ENCODE assay signal across 1 cellular context in the genomic region with DNA sequence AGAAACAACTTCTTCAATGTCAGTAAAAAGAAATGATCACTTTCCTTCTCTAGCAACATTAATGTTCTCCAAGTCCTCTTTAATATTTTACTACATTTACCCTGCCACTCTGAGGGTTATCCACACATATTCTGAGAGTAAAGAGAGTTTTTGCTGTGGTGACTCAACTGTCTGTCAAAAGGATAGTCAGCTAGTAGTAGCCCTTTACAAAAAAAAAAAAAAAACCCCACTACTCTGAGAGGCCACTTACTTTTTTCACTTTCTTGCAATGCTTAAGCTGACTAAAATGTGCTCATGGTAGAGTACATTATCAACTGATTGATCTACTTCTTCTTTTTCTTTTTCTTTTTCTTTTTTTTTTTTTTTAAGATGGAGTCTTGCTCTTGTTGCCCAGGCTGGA.
TF ChIP-seq lines count a peak whose summit lies in the region.

No MANE protein-coding gene starts in this region.

TF ChIP-seq in GM23338, 12 proteins besides CTCF, POLR2A, EP300 and RAD21 (continued from another document):
- TF ChIP-seq, protein P1, sequence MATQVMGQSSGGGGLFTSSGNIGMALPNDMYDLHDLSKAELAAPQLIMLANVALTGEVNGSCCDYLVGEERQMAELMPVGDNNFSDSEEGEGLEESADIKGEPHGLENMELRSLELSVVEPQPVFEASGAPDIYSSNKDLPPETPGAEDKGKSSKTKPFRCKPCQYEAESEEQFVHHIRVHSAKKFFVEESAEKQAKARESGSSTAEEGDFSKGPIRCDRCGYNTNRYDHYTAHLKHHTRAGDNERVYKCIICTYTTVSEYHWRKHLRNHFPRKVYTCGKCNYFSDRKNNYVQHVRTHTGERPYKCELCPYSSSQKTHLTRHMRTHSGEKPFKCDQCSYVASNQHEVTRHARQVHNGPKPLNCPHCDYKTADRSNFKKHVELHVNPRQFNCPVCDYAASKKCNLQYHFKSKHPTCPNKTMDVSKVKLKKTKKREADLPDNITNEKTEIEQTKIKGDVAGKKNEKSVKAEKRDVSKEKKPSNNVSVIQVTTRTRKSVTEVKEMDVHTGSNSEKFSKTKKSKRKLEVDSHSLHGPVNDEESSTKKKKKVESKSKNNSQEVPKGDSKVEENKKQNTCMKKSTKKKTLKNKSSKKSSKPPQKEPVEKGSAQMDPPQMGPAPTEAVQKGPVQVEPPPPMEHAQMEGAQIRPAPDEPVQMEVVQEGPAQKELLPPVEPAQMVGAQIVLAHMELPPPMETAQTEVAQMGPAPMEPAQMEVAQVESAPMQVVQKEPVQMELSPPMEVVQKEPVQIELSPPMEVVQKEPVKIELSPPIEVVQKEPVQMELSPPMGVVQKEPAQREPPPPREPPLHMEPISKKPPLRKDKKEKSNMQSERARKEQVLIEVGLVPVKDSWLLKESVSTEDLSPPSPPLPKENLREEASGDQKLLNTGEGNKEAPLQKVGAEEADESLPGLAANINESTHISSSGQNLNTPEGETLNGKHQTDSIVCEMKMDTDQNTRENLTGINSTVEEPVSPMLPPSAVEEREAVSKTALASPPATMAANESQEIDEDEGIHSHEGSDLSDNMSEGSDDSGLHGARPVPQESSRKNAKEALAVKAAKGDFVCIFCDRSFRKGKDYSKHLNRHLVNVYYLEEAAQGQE (IDR thresholded peaks at IDR 0.05; ENCODE audit: unreplicated experiment) = no peak
